33 cellular contexts compared by ENCODE assay signal in the genomic region with DNA sequence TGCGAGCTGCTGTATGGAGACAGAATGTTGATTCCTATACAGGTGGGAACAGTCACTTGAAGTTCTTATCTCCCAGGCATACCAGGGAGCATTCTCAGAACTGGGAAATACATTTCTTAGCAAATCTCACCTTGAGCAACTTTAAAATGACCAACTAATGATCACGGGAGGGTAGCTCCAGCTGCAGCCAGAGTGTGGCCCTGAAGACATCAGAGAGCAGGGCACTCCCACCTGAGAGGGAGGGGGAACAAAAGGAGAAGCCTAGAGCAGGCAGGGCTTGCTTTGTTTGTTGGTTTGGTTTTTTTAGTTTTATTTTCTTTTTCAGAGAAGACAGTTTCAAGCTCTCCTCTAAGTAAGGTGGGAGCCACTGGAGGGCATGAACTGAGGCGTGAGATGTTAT.
"Had no signal": no experiment of that assay in that cellular context is flagged by ENCODE, and none has a peak within 500 bp of the region (broad histone marks: within the 10 kb centered on the region; RNA-seq: fewer than 3 reads in every experiment).

No MANE protein-coding gene starts in this region.

- H3K36me3 ChIP-seq: Peyer's patch, SJSA1 had no signal

- H3K4me1 ChIP-seq: Peyer's patch, SJSA1 had no signal

- H3K27ac ChIP-seq: Peyer's patch, SJSA1 had no signal

- H3K27me3 ChIP-seq: Peyer's patch had no signal

- H3K27ac Mint-ChIP-seq: activated CD4-positive, alpha-beta memory T cell treated with anti-CD3 and anti-CD28 coated beads for 36 hours; activated naive CD4-positive, alpha-beta T cell treated with anti-CD3 and anti-CD28 coated beads, Interleukin-2, amount 10 ng/mL, durations not matched to agents 7 days and 5 days; activated naive CD8-positive, alpha-beta T cell; activated naive CD8-positive, alpha-beta T cell treated with anti-CD3 and anti-CD28 coated beads, Interleukin-2, amount 50 U/mL, for 24 hours; brain; T-helper 1 cell treated with Interleukin-12 subunit alpha and Interleukin-12 subunit beta and Interleukin-4 antibody, amounts not matched to agents 30 μg/mL and 1 μg/mL, for 36 hours; T-helper 2 cell treated with Interferon-gamma antibody and Interleukin-4, amounts not matched to agents 5 μg/mL and 100 μg/mL, for 36 hours had no signal

- H3K9me2 ChIP-seq: SK-N-SH had no signal

- H3K4me3 ChIP-seq: Peyer's patch, SJSA1 had no signal

- DNase-seq: activated CD4-positive, alpha-beta memory T cell treated with anti-CD3 and anti-CD28 coated beads for 36 hours; activated CD4-positive, alpha-beta T cell treated with anti-CD3 and anti-CD28 coated beads for 4 hours; activated CD4-positive, alpha-beta T cell treated with anti-CD3 and anti-CD28 coated beads, Interleukin-2, amount 50 U/mL, for 1 hour; activated CD8-positive, alpha-beta memory T cell treated with anti-CD3 and anti-CD28 coated beads, Interleukin-2, amount 50 U/mL, for 4 hours; activated effector memory CD4-positive, alpha-beta T cell treated with Interleukin-2 at 50 U/mL for 16 hours; activated naive CD4-positive, alpha-beta T cell treated with anti-CD3 and anti-CD28 coated beads, Interleukin-2, amount 10 ng/mL, durations not matched to agents 7 days and 5 days; activated naive CD8-positive, alpha-beta T cell treated with anti-CD3 and anti-CD28 coated beads, Interleukin-2, amount 50 U/mL, for 24 hours; activated T-cell treated with anti-CD3 and anti-CD28 coated beads for 4 hours; activated T-cell treated with anti-CD3 and anti-CD28 coated beads, Interleukin-2, amount 50 U/mL, for 48 hours; anterior cingulate cortex; caudate nucleus; Karpas-422; KBM-7; NCI-H1105 treated with DMSO at 0.1 percent for 48 hours; NCI-H1436; NCI-H1694; NCI-H2029; NCI-H345; NCI-H524 treated with DMSO at 0.1 percent for 48 hours; NK-92 treated with Interleukin-12 subunit alpha and Interleukin-12 subunit beta, amount 100 ng/mL, for 24 hours; PC-3; Peyer's patch; RPMI8226; SHP77 treated with DMSO at 0.1 percent for 48 hours; SK-N-SH had no signal

- H3K9me3 ChIP-seq: Peyer's patch, SJSA1, SK-N-SH had no signal

- H3K36me3 Mint-ChIP-seq: activated CD4-positive, alpha-beta memory T cell treated with anti-CD3 and anti-CD28 coated beads for 36 hours; activated naive CD4-positive, alpha-beta T cell treated with anti-CD3 and anti-CD28 coated beads, Interleukin-2, amount 10 ng/mL, durations not matched to agents 7 days and 5 days; activated naive CD8-positive, alpha-beta T cell; brain had no signal

- ATAC-seq: activated CD4-positive, CD25-positive, alpha-beta regulatory T cell treated with anti-CD3 and anti-CD28 coated beads, Interleukin-2, amount 50 U/mL, for 24 hours; activated naive CD8-positive, alpha-beta T cell treated with anti-CD3 and anti-CD28 coated beads, Interleukin-2, amount 50 U/mL, for 24 hours; PC-3 had no signal

- H3K9ac ChIP-seq: SK-N-SH had no signal

- FAIRE-seq: bronchial epithelial cell, TTC549 had no signal

- H3K4me3 Mint-ChIP-seq: activated CD4-positive, alpha-beta memory T cell treated with anti-CD3 and anti-CD28 coated beads for 36 hours; activated naive CD4-positive, alpha-beta T cell treated with anti-CD3 and anti-CD28 coated beads, Interleukin-2, amount 10 ng/mL, durations not matched to agents 7 days and 5 days; activated naive CD8-positive, alpha-beta T cell; activated naive CD8-positive, alpha-beta T cell treated with anti-CD3 and anti-CD28 coated beads, Interleukin-2, amount 50 U/mL, for 24 hours; brain; T-helper 1 cell treated with Interleukin-12 subunit alpha and Interleukin-12 subunit beta and Interleukin-4 antibody, amounts not matched to agents 30 μg/mL and 1 μg/mL, for 36 hours; T-helper 2 cell treated with Interferon-gamma antibody and Interleukin-4, amounts not matched to agents 5 μg/mL and 100 μg/mL, for 36 hours had no signal

- H3K4me2 ChIP-seq: SK-N-SH had no signal

- H3K4me1 Mint-ChIP-seq: activated naive CD4-positive, alpha-beta T cell treated with anti-CD3 and anti-CD28 coated beads, Interleukin-2, amount 10 ng/mL, durations not matched to agents 7 days and 5 days; activated naive CD8-positive, alpha-beta T cell treated with anti-CD3 and anti-CD28 coated beads, Interleukin-2, amount 50 U/mL, for 24 hours had no signal

- H3K9me3 Mint-ChIP-seq: activated CD4-positive, alpha-beta memory T cell treated with anti-CD3 and anti-CD28 coated beads for 36 hours; activated naive CD4-positive, alpha-beta T cell treated with anti-CD3 and anti-CD28 coated beads, Interleukin-2, amount 10 ng/mL, durations not matched to agents 7 days and 5 days; activated naive CD8-positive, alpha-beta T cell treated with anti-CD3 and anti-CD28 coated beads, Interleukin-2, amount 50 U/mL, for 24 hours; brain; T-helper 1 cell treated with Interleukin-12 subunit alpha and Interleukin-12 subunit beta and Interleukin-4 antibody, amounts not matched to agents 30 μg/mL and 1 μg/mL, for 36 hours; T-helper 2 cell treated with Interferon-gamma antibody and Interleukin-4, amounts not matched to agents 5 μg/mL and 100 μg/mL, for 36 hours had no signal
